In genomic region chr18:78562446-78563020, GRCh38 we compare ENCODE assay signal across 21 cellular contexts.
DNase-seq lines count a peak whose midpoint lies in the region; ATAC-seq lines count a peak whose summit lies in the region.
"Had no signal": no experiment of that assay in that cellular context is flagged by ENCODE, and none has a peak within 500 bp of the region (broad histone marks: within the 10 kb centered on the region; RNA-seq: fewer than 3 reads in every experiment).

No MANE protein-coding gene starts in this region.

- H3K4me3 ChIP-seq in ectodermal cell (ENCODE audit: insufficient read depth, low read depth, low read length) (no peak overlapping the region), neuron (ENCODE audit: low read length) (peak overlapping the region; percentile 8)
- H3K4me3 ChIP-seq: GM23248, HAP-1, MG63, PC-9, SJCRH30 had no signal

- H3K9me3 ChIP-seq in ectodermal cell (ENCODE audit: control insufficient read depth, low read length): no peaks in the 10 kb centered on the region
- no peaks in the 10 kb centered on the region for H3K9me3 ChIP-seq in neuron (ENCODE audit: low read length)
- H3K9me3 ChIP-seq: HAP-1, MG63, SJCRH30 had no signal

- ATAC-seq in GM19467 (IDR thresholded peaks at IDR 0.05; ENCODE audit: unreplicated experiment): no peak
- ATAC-seq: Right ventricle myocardium inferior, SK-N-SH treated with all-trans-retinoic acid at 6 μM for 48 hours had no signal

- H3K27me3 ChIP-seq in ectodermal cell (ENCODE audit: control insufficient read depth, insufficient read depth, low read length, poor library complexity, severe bottlenecking) (no peaks in the 10 kb centered on the region), neuron (ENCODE audit: insufficient read depth, low read length) (no peaks in the 10 kb centered on the region)
- H3K27me3 ChIP-seq: MG63, SJCRH30 had no signal

- H3K36me3 ChIP-seq in ectodermal cell (ENCODE audit: control insufficient read depth, insufficient read depth, low read length): no peaks in the 10 kb centered on the region
- no peaks in the 10 kb centered on the region for H3K36me3 ChIP-seq in neuron (ENCODE audit: insufficient read depth, low read length)
- H3K36me3 ChIP-seq: HAP-1, MG63, SJCRH30 had no signal

- 89% methylated on average over 42 of the region's 42 CpGs for WGBS in ectodermal cell, 2 experiments

- H3K27ac ChIP-seq in ectodermal cell (ENCODE audit: insufficient read depth, low read depth, low read length, poor library complexity, severe bottlenecking) (peak overlapping the region; percentile 26), substantia nigra (ENCODE audit: low read depth, low read length, poor library complexity, severe bottlenecking) (no peak overlapping the region)
- H3K27ac ChIP-seq: GM23248, PC-9, SJCRH30 had no signal

- H2AFZ ChIP-seq in neuron (ENCODE audit: low read depth, low read length): no peak overlapping the region
- H2AFZ ChIP-seq: GM23248, PC-9 had no signal

- DNase-seq in activated CD8-positive, alpha-beta memory T cell treated with anti-CD3 and anti-CD28 coated beads for 24 hours: peak; percentile 30
- no peak for DNase-seq in activated CD8-positive, alpha-beta memory T cell treated with anti-CD3 and anti-CD28 coated beads, Interleukin-2, amount 50 U/mL, for 48 hours
- DNase-seq in NCI-H524 treated with DMSO at 0.1 percent for 48 hours (lab: John Stamatoyannopoulos, UW): no peak
- DNase-seq in substantia nigra (lab: John Stamatoyannopoulos, UW): no peak
- DNase-seq in activated naive CD4-positive, alpha-beta T cell treated with anti-CD3 and anti-CD28 coated beads, Interleukin-2, amount 50 U/mL, for 16 hours: no peak
- DNase-seq: DMS153, DND-41, GM23248, HFFc6, KBM-7, NCI-H187, NCI-H524, PC-9, SJCRH30 had no signal

- H3K4me1 ChIP-seq in ectodermal cell (ENCODE audit: control insufficient read depth, insufficient read depth, low read length) (peaks cover 9% of the 10 kb centered on the region), neuron (ENCODE audit: insufficient read depth, low read length) (peaks cover 22% of the 10 kb centered on the region)
- H3K4me1 ChIP-seq: HAP-1, SJCRH30 had no signal
